Comparison of ENCODE assay signal across 1 cellular context in the genomic region with DNA sequence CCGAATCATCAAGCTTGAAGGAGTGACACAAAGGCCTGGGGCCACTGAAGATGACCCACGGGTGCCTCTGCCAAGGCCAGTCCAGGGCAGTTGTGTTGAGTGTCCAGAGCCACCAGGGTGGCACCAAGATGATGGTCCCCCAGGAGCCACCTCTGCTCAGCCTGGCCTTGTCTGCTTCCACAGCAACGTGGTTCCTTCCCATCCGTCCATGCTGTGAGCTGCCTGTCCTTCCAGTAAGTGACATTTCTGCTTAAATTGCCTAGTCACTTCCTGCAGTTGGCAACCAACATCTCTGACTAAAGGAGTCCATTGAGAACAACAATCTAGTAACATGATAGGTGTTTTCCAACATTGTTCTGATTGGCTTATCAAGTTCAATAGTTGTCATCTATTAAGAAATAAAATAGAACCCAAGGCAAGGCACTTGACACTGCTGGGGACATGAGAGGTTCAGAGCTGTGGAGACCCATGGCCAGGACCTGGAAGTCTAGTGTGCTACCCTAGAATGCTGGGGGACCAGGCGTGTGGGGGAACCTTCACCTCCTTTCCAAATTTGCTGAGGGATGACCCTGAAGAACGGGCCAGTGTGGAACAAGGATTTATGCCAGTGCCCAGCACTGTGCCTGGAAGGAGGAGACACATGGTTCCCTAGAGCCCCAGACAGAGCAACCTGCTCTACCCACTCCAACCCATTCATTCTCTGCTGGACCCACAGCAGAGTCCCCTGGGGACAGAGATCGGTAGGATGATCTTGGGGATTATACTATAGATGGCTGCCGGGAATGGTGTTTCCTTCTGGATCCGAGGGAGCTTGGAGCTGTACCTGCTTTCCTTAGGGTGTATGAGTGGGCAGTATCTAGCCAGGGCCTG.
A peak's percentile ranks its signal among the peaks of the same experiment; 100 is the strongest.
TF ChIP-seq lines count a peak whose summit lies in the region.

No MANE protein-coding gene starts in this region.

TF ChIP-seq in K562, 482 proteins besides CTCF, POLR2A, EP300 and RAD21 (continued from another document):
- TF ChIP-seq, protein P1, sequence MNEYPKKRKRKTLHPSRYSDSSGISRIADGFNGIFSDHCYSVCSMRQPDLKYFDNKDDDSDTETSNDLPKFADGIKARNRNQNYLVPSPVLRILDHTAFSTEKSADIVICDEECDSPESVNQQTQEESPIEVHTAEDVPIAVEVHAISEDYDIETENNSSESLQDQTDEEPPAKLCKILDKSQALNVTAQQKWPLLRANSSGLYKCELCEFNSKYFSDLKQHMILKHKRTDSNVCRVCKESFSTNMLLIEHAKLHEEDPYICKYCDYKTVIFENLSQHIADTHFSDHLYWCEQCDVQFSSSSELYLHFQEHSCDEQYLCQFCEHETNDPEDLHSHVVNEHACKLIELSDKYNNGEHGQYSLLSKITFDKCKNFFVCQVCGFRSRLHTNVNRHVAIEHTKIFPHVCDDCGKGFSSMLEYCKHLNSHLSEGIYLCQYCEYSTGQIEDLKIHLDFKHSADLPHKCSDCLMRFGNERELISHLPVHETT (CRISPR knock-in tag; conservative IDR thresholded peaks at IDR 0.05 in 1 of 2, IDR thresholded peaks at IDR 0.05 in 1 of 2) = peak in 1 of 2 experiments; percentile 65; a peak in 1 of 4 replicates
- TF ChIP-seq ZNF175 (CRISPR knock-in tag; IDR thresholded peaks at IDR 0.05; ENCODE audit: low read depth) (0 out of 2 replicates have a peak, but pooled peaks have one; percentile 59), ZNF644 (tag; IDR thresholded peaks at IDR 0.05; ENCODE audit: low read depth) (no peak), HDAC2 (IDR thresholded peaks at IDR 0.05) (no peak), KDM1A (IDR thresholded peaks at IDR 0.05) (no peak), KLF6 (CRISPR knock-in tag; IDR thresholded peaks at IDR 0.05; ENCODE audit: borderline replicate concordance) (0 out of 2 replicates have a peak, but pooled peaks have one; percentile 24), ZNF184 (CRISPR knock-in tag; IDR thresholded peaks at IDR 0.05) (no peak), RB1 (IDR thresholded peaks at IDR 0.05; ENCODE audit: low read depth) (no peak), PTTG1 (tag; IDR thresholded peaks at IDR 0.05; ENCODE audit: low read depth) (no peak), MCM2 (IDR thresholded peaks at IDR 0.05; ENCODE audit: low read depth) (no peak), ZNF76 (CRISPR knock-in tag; IDR thresholded peaks at IDR 0.05; ENCODE audit: borderline replicate concordance) (0 out of 2 replicates have a peak, but pooled peaks have one; percentile 19), ZNF589 (CRISPR knock-in tag; IDR thresholded peaks at IDR 0.05; ENCODE audit: low read depth) (0 out of 2 replicates have a peak, but pooled peaks have one; percentile 48), MCM7 (IDR thresholded peaks at IDR 0.05) (no peak), SMAD4 (CRISPR knock-in tag; conservative IDR thresholded peaks at IDR 0.05) (no peak), XRCC4 (IDR thresholded peaks at IDR 0.05; ENCODE audit: extremely low read depth, insufficient read depth, insufficient read length) (no peak), HCFC1 (IDR thresholded peaks at IDR 0.05; ENCODE audit: low read depth, low read length) (no peak), FOXA1 (IDR thresholded peaks at IDR 0.05; ENCODE audit: borderline replicate concordance) (no peak), JUNB (CRISPR knock-in tag; conservative IDR thresholded peaks at IDR 0.05) (no peak), NR2C1 (IDR thresholded peaks at IDR 0.05) (no peak), NR2C1 (tag; IDR thresholded peaks at IDR 0.05) (no peak), MCM3 (IDR thresholded peaks at IDR 0.05) (no peak), EZH2 (IDR thresholded peaks at IDR 0.05; ENCODE audit: borderline replicate concordance, low read depth, low read length) (no peak), ETV1 (tag; conservative IDR thresholded peaks at IDR 0.05; ENCODE audit: low read depth) (peak; percentile 41; the same call in 1 of the 2 replicates), NFE2 (IDR thresholded peaks at IDR 0.05; ENCODE audit: low read depth) (peak; percentile 90), ELF4 (CRISPR knock-in tag; IDR thresholded peaks at IDR 0.05) (no peak), ZNF699 (CRISPR knock-in tag; IDR thresholded peaks at IDR 0.05; ENCODE audit: insufficient replicate concordance) (no peak), MAFK (IDR thresholded peaks at IDR 0.05; ENCODE audit: low read length) (peak; percentile 35; the same call in 1 of the 2 replicates), CBX3 (IDR thresholded peaks at IDR 0.05; ENCODE audit: borderline replicate concordance in 1 of 2, low read length in 2 of 2) (0 out of 3 replicates have a peak, but pooled peaks of 1 of the 2 experiments have one; percentile 17), ZNF212 (CRISPR knock-in tag; IDR thresholded peaks at IDR 0.05) (no peak), C11orf30 (IDR thresholded peaks at IDR 0.05; ENCODE audit: low read depth) (peak; percentile 54), MAFG (tag; conservative IDR thresholded peaks at IDR 0.05) (peak; percentile 86), ZNF316 (IDR thresholded peaks at IDR 0.05) (no peak), ZNF584 (CRISPR knock-in tag; IDR thresholded peaks at IDR 0.05; ENCODE audit: low read depth) (peak; percentile 46; the same call in 1 of the 2 replicates), ILF3 (IDR thresholded peaks at IDR 0.05; ENCODE audit: borderline replicate concordance) (no peak), PYGO2 (tag; IDR thresholded peaks at IDR 0.05) (no peak), NFRKB (IDR thresholded peaks at IDR 0.05; ENCODE audit: low read depth) (no peak), SP2 (IDR thresholded peaks at IDR 0.05; ENCODE audit: extremely low read depth, low read depth, low read length, poor library complexity, severe bottlenecking) (no peak), SRSF3 (IDR thresholded peaks at IDR 0.05; ENCODE audit: insufficient read depth, low read length) (no peak), RFX1 (IDR thresholded peaks at IDR 0.05) (no peak)
- TF ChIP-seq, protein P2, sequence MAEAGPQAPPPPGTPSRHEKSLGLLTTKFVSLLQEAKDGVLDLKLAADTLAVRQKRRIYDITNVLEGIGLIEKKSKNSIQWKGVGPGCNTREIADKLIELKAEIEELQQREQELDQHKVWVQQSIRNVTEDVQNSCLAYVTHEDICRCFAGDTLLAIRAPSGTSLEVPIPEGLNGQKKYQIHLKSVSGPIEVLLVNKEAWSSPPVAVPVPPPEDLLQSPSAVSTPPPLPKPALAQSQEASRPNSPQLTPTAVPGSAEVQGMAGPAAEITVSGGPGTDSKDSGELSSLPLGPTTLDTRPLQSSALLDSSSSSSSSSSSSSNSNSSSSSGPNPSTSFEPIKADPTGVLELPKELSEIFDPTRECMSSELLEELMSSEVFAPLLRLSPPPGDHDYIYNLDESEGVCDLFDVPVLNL (CRISPR knock-in tag; IDR thresholded peaks at IDR 0.05; ENCODE audit: low read depth) = no peak
- TF ChIP-seq, protein P3, sequence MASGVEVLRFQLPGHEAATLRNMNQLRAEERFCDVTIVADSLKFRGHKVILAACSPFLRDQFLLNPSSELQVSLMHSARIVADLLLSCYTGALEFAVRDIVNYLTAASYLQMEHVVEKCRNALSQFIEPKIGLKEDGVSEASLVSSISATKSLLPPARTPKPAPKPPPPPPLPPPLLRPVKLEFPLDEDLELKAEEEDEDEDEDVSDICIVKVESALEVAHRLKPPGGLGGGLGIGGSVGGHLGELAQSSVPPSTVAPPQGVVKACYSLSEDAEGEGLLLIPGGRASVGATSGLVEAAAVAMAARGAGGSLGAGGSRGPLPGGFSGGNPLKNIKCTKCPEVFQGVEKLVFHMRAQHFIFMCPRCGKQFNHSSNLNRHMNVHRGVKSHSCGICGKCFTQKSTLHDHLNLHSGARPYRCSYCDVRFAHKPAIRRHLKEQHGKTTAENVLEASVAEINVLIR (CRISPR knock-in tag; IDR thresholded peaks at IDR 0.05) = peak; percentile 15; the same call in 1 of the 2 replicates
- TF ChIP-seq, protein P4, sequence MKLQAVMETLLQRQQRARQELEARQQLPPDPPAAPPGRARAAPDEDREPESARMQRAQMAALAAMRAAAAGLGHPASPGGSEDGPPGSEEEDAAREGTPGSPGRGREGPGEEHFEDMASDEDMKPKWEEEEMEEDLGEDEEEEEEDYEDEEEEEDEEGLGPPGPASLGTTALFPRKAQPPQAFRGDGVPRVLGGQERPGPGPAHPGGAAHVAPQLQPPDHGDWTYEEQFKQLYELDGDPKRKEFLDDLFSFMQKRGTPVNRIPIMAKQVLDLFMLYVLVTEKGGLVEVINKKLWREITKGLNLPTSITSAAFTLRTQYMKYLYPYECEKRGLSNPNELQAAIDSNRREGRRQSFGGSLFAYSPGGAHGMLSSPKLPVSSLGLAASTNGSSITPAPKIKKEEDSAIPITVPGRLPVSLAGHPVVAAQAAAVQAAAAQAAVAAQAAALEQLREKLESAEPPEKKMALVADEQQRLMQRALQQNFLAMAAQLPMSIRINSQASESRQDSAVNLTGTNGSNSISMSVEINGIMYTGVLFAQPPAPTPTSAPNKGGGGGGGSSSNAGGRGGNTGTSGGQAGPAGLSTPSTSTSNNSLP (IDR thresholded peaks at IDR 0.05; ENCODE audit: borderline replicate concordance, low read depth, low read length) = no peak
- TF ChIP-seq, protein P5, sequence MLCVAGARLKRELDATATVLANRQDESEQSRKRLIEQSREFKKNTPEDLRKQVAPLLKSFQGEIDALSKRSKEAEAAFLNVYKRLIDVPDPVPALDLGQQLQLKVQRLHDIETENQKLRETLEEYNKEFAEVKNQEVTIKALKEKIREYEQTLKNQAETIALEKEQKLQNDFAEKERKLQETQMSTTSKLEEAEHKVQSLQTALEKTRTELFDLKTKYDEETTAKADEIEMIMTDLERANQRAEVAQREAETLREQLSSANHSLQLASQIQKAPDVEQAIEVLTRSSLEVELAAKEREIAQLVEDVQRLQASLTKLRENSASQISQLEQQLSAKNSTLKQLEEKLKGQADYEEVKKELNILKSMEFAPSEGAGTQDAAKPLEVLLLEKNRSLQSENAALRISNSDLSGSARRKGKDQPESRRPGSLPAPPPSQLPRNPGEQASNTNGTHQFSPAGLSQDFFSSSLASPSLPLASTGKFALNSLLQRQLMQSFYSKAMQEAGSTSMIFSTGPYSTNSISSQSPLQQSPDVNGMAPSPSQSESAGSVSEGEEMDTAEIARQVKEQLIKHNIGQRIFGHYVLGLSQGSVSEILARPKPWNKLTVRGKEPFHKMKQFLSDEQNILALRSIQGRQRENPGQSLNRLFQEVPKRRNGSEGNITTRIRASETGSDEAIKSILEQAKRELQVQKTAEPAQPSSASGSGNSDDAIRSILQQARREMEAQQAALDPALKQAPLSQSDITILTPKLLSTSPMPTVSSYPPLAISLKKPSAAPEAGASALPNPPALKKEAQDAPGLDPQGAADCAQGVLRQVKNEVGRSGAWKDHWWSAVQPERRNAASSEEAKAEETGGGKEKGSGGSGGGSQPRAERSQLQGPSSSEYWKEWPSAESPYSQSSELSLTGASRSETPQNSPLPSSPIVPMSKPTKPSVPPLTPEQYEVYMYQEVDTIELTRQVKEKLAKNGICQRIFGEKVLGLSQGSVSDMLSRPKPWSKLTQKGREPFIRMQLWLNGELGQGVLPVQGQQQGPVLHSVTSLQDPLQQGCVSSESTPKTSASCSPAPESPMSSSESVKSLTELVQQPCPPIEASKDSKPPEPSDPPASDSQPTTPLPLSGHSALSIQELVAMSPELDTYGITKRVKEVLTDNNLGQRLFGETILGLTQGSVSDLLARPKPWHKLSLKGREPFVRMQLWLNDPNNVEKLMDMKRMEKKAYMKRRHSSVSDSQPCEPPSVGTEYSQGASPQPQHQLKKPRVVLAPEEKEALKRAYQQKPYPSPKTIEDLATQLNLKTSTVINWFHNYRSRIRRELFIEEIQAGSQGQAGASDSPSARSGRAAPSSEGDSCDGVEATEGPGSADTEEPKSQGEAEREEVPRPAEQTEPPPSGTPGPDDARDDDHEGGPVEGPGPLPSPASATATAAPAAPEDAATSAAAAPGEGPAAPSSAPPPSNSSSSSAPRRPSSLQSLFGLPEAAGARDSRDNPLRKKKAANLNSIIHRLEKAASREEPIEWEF (CRISPR knock-in tag; IDR thresholded peaks at IDR 0.05) = no peak
- TF ChIP-seq, protein P6, sequence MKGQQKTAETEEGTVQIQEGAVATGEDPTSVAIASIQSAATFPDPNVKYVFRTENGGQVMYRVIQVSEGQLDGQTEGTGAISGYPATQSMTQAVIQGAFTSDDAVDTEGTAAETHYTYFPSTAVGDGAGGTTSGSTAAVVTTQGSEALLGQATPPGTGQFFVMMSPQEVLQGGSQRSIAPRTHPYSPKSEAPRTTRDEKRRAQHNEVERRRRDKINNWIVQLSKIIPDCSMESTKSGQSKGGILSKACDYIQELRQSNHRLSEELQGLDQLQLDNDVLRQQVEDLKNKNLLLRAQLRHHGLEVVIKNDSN (CRISPR knock-in tag; IDR thresholded peaks at IDR 0.05) = no peak
- TF ChIP-seq, protein P7, sequence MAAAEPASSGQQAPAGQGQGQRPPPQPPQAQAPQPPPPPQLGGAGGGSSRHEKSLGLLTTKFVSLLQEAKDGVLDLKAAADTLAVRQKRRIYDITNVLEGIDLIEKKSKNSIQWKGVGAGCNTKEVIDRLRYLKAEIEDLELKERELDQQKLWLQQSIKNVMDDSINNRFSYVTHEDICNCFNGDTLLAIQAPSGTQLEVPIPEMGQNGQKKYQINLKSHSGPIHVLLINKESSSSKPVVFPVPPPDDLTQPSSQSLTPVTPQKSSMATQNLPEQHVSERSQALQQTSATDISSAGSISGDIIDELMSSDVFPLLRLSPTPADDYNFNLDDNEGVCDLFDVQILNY (CRISPR knock-in tag; IDR thresholded peaks at IDR 0.05) = no peak
- TF ChIP-seq, protein P8, sequence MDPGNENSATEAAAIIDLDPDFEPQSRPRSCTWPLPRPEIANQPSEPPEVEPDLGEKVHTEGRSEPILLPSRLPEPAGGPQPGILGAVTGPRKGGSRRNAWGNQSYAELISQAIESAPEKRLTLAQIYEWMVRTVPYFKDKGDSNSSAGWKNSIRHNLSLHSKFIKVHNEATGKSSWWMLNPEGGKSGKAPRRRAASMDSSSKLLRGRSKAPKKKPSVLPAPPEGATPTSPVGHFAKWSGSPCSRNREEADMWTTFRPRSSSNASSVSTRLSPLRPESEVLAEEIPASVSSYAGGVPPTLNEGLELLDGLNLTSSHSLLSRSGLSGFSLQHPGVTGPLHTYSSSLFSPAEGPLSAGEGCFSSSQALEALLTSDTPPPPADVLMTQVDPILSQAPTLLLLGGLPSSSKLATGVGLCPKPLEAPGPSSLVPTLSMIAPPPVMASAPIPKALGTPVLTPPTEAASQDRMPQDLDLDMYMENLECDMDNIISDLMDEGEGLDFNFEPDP (CRISPR knock-in tag; IDR thresholded peaks at IDR 0.05) = no peak
- TF ChIP-seq, protein P9, sequence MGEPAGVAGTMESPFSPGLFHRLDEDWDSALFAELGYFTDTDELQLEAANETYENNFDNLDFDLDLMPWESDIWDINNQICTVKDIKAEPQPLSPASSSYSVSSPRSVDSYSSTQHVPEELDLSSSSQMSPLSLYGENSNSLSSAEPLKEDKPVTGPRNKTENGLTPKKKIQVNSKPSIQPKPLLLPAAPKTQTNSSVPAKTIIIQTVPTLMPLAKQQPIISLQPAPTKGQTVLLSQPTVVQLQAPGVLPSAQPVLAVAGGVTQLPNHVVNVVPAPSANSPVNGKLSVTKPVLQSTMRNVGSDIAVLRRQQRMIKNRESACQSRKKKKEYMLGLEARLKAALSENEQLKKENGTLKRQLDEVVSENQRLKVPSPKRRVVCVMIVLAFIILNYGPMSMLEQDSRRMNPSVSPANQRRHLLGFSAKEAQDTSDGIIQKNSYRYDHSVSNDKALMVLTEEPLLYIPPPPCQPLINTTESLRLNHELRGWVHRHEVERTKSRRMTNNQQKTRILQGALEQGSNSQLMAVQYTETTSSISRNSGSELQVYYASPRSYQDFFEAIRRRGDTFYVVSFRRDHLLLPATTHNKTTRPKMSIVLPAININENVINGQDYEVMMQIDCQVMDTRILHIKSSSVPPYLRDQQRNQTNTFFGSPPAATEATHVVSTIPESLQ (CRISPR knock-in tag; IDR thresholded peaks at IDR 0.05) = no peak
- TF ChIP-seq, protein P10, sequence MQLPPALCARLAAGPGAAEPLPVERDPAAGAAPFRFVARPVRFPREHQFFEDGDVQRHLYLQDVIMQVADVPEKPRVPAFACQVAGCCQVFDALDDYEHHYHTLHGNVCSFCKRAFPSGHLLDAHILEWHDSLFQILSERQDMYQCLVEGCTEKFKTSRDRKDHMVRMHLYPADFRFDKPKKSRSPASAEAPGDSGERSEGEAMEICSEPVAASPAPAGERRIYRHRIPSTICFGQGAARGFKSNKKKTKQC (CRISPR knock-in tag; IDR thresholded peaks at IDR 0.05) = no peak
